In the genomic region with DNA sequence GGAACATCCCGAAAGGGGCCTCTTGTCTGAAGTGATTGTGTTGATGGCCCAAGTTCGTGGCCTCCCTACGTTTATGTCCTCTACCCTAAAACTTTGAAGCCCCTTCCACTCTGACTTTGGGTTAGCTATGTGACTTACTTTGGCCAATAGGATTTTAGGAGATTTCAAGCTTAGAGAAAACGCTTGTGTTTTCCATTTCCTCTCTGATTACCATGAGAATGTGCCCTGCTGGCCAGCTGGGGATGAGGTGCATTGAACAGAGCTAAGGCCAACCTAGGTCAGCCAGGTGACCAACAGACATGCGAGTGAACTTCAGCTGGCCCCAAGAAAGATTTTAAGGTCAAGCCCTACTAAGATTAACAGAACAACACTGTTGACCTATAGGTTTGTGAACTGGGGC, we compare ENCODE assay signal across 19 cellular contexts.
DNase-seq lines count a peak whose midpoint lies in the region; ATAC-seq, FAIRE-seq and TF ChIP-seq lines count a peak whose summit lies in the region.
"Had no signal": no experiment of that assay in that cellular context is flagged by ENCODE, and none has a peak within 500 bp of the region (broad histone marks: within the 10 kb centered on the region; RNA-seq: fewer than 3 reads in every experiment).

No MANE protein-coding gene starts in this region.

- H3K4me3 ChIP-seq in HUES64 (ENCODE audit: low read length) (no peak overlapping the region), endodermal cell (ENCODE audit: low read length) (no peak overlapping the region), iPS-20b (ENCODE audit: low read length) (peak overlapping the region; percentile 6; the same call in 1 of the 2 replicates)

- TF ChIP-seq CTCF in endodermal cell (conservative IDR thresholded peaks at IDR 0.05) (peak; percentile 12), endothelial cell (IDR thresholded peaks at IDR 0.05; ENCODE audit: unreplicated experiment) (no peak), D721Med (IDR thresholded peaks at IDR 0.05; ENCODE audit: insufficient read depth, missing control alignments) (no peak)

- no peaks in the 10 kb centered on the region for H3K27me3 Mint-ChIP-seq in endodermal cell (ENCODE audit: insufficient read depth)
- H3K27me3 Mint-ChIP-seq in endothelial cell (ENCODE audit: unreplicated experiment): no peaks in the 10 kb centered on the region
- H3K27me3 Mint-ChIP-seq: CD8-positive, alpha-beta memory T cell had no signal

- H3K4me3 Mint-ChIP-seq in endodermal cell (no peak overlapping the region), endothelial cell (ENCODE audit: unreplicated experiment) (no peak overlapping the region)
- H3K4me3 Mint-ChIP-seq: CD4-positive, CD25-positive, alpha-beta regulatory T cell; CD8-positive, alpha-beta memory T cell had no signal

- 33% methylated on average over 4 of the region's 5 CpGs for WGBS in HUES64
- 60 to 70% methylated on average over 2 to 5 of the region's 5 CpGs for whole genome bisulfite sequencing in endodermal cell (ENCODE audit: insufficient coverage in 1 of 2, insufficient read length in 1 of 2), 2 experiments

- H3K36me3 ChIP-seq in HUES64 (ENCODE audit: insufficient read depth, low read length) (no peaks in the 10 kb centered on the region), endodermal cell (ENCODE audit: control insufficient read depth, insufficient read depth, low read length) (no peaks in the 10 kb centered on the region), iPS-20b (ENCODE audit: insufficient read depth, low read depth, low read length) (no peaks in the 10 kb centered on the region)
- H3K36me3 ChIP-seq: BE2C had no signal

- H3K9me3 ChIP-seq in HUES64 (ENCODE audit: insufficient read depth, low read depth, low read length): no peaks in the 10 kb centered on the region
- H3K9me3 ChIP-seq in endodermal cell (ENCODE audit: control insufficient read depth, low read length): no peaks in the 10 kb centered on the region
- H3K9me3 ChIP-seq in iPS-20b (ENCODE audit: insufficient read depth, low read depth, low read length): no peaks in the 10 kb centered on the region
- H3K9me3 ChIP-seq: BE2C had no signal

- DNase-seq in endodermal cell: peak; percentile 62
- DNase-seq in D341Med (ENCODE audit: low spot score): no peak
- DNase-seq in endothelial cell (ENCODE audit: low spot score): no peak
- DNase-seq in D721Med (ENCODE audit: insufficient read length, low spot score): no peak
- DNase-seq: ACHN; BE2C; C1 segment of cervical spinal cord; CD4-positive, CD25-positive, alpha-beta regulatory T cell; CD8-positive, alpha-beta memory T cell; COR-L47; DMS79 treated with DMSO at 0.1 percent for 48 hours; GF-D8; GOT3; HCEC 1CT; KG1 had no signal

- H3K4me1 Mint-ChIP-seq in endodermal cell (no peaks in the 10 kb centered on the region), endothelial cell (ENCODE audit: unreplicated experiment) (no peaks in the 10 kb centered on the region)
- H3K4me1 Mint-ChIP-seq: CD4-positive, CD25-positive, alpha-beta regulatory T cell; CD8-positive, alpha-beta memory T cell had no signal

- no peak for ATAC-seq in HG02885 (IDR thresholded peaks at IDR 0.05; ENCODE audit: poor library complexity, unreplicated experiment)

- H3K27ac ChIP-seq in HUES64 (ENCODE audit: low read depth, low read length) (peak overlapping the region; percentile 72; the same call in 1 of the 2 replicates), endodermal cell (ENCODE audit: low read depth, low read length) (no peak overlapping the region), iPS-20b (ENCODE audit: low read length) (no peak overlapping the region)

- H3K27ac Mint-ChIP-seq in endodermal cell (no peak overlapping the region), endothelial cell (ENCODE audit: unreplicated experiment) (no peak overlapping the region)
- H3K27ac Mint-ChIP-seq: CD4-positive, CD25-positive, alpha-beta regulatory T cell; CD8-positive, alpha-beta memory T cell had no signal

- no peak for FAIRE-seq in D721Med (lab: Jason Lieb, UNC)
- FAIRE-seq: A204.1 had no signal

- H3K4me1 ChIP-seq in HUES64 (ENCODE audit: insufficient read depth, low read length) (peaks cover 14% of the 10 kb centered on the region), endodermal cell (ENCODE audit: control insufficient read depth, insufficient read depth, low read length) (no peaks in the 10 kb centered on the region), iPS-20b (ENCODE audit: insufficient read depth, low read length) (peaks cover 16% of the 10 kb centered on the region; the same call in 1 of the 2 replicates)
- H3K4me1 ChIP-seq: BE2C had no signal

- H3K27me3 ChIP-seq in HUES64 (ENCODE audit: insufficient read depth, low read length) (no peaks in the 10 kb centered on the region), endodermal cell (ENCODE audit: control insufficient read depth, insufficient read depth, low read length, poor library complexity, severe bottlenecking) (peaks cover 3% of the 10 kb centered on the region), iPS-20b (ENCODE audit: insufficient read depth, low read length) (no peaks in the 10 kb centered on the region)
- H3K27me3 ChIP-seq: BE2C had no signal

- no peaks in the 10 kb centered on the region for H3K9me3 Mint-ChIP-seq in endodermal cell
- H3K9me3 Mint-ChIP-seq in endothelial cell (ENCODE audit: unreplicated experiment): no peaks in the 10 kb centered on the region
- H3K9me3 Mint-ChIP-seq: CD4-positive, CD25-positive, alpha-beta regulatory T cell; CD8-positive, alpha-beta memory T cell had no signal

- H3K9ac ChIP-seq in HUES64 (ENCODE audit: low read depth, low read length): no peak overlapping the region
- no peak overlapping the region for H3K9ac ChIP-seq in endodermal cell (ENCODE audit: extremely low read depth, low read length, poor library complexity, severe bottlenecking)
- no peak overlapping the region for H3K9ac ChIP-seq in iPS-20b (ENCODE audit: low read depth, low read length)

- H3K36me3 Mint-ChIP-seq in endodermal cell (ENCODE audit: low read depth): no peaks in the 10 kb centered on the region
- H3K36me3 Mint-ChIP-seq in endothelial cell (ENCODE audit: low read depth, unreplicated experiment): no peaks in the 10 kb centered on the region
- H3K36me3 Mint-ChIP-seq: CD4-positive, CD25-positive, alpha-beta regulatory T cell; CD8-positive, alpha-beta memory T cell had no signal
